In the genomic region with DNA sequence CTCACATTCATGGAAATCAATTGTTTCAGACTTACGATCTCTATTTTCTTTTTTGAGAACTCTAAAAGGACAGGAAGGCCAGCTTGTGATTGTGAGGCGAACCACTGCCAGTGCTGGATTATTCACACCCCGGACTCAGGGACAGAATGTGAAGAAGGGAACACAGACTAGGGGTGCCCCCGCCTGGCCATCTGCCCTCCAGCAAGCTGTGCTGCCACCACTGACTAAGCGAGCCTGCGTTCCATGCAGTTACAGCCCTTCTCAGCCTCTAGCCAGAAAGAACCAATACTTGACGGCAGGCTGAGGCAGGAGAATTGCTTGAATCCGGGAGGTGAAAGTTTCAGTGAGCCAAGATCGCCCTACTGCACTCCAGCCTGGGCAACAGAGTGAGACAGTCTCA, we compare ENCODE assay signal across 9 cellular contexts. TPM values are rescaled to one million over a fixed set of nuclear protein-coding genes. Genes with fewer than 3 reads are reported as not detected.
DNase-seq lines count a peak whose midpoint lies in the region; ATAC-seq and TF ChIP-seq lines count a peak whose summit lies in the region.
"Had no signal": no experiment of that assay in that cellular context is flagged by ENCODE, and none has a peak within 500 bp of the region (broad histone marks: within the 10 kb centered on the region; RNA-seq: fewer than 3 reads in every experiment).

No MANE protein-coding gene starts in this region.

- DNase-seq in ELR (ENCODE audit: low read depth) (peak; percentile 63), amniotic epithelial cell (ENCODE audit: low read depth) (peak; percentile 49), mesenchymal stem cell (peak; percentile 50), amniotic stem cell (lab: John Stamatoyannopoulos, UW) (no peak), spleen (no peak)
- peak; percentile 14 for DNase-seq in Jurkat, Clone E6-1 (ENCODE audit: low read depth, low spot score)

- H3K27ac ChIP-seq in mesenchymal stem cell (ENCODE audit: low read length, poor library complexity, severe bottlenecking) = no peak overlapping the region
- no peak overlapping the region for H3K27ac ChIP-seq in spleen
- H3K27ac ChIP-seq: parathyroid adenoma had no signal

- H3K36me3 ChIP-seq in mesenchymal stem cell (ENCODE audit: control insufficient read depth in 1 of 2, insufficient read depth in 2 of 2, low read depth in 1 of 2, low read length in 2 of 2) (peaks cover 21 to 40% of the 10 kb centered on the region in 2 experiments), spleen (peaks cover 0 to 43% (median 39%) of the 10 kb centered on the region in 6 donors)

- no peak overlapping the region for H2BK15ac ChIP-seq in mesenchymal stem cell (ENCODE audit: low read depth, poor library complexity, severe bottlenecking)

- H3K14ac ChIP-seq in mesenchymal stem cell (ENCODE audit: low read length in 2 of 2) = no peak overlapping the region

- intact Hi-C loops in spleen (cut with DNase I; ENCODE audit: low total_unique reads) = no loop called here

- no peak overlapping the region for H3K18ac ChIP-seq in mesenchymal stem cell (ENCODE audit: low read depth in 1 of 2, low read length in 2 of 2)

- H3K4me1 ChIP-seq in mesenchymal stem cell (ENCODE audit: control insufficient read depth, insufficient read depth, low read depth, low read length) = peaks cover 14% of the 10 kb centered on the region
- peaks cover 21 to 56% (median 40%) of the 10 kb centered on the region in 6 donors for H3K4me1 ChIP-seq in spleen

- no peak overlapping the region for H4K91ac ChIP-seq in mesenchymal stem cell (ENCODE audit: low read length)

- peak overlapping the region; percentile 38 for H3K9ac ChIP-seq in mesenchymal stem cell (ENCODE audit: low read length)
- H3K9ac ChIP-seq: parathyroid adenoma had no signal

- H4K8ac ChIP-seq in mesenchymal stem cell (ENCODE audit: low read length) = no peak overlapping the region

- no peaks in the 10 kb centered on the region for H3K9me3 ChIP-seq in mesenchymal stem cell (ENCODE audit: control insufficient read depth, low read length)
- H3K9me3 ChIP-seq in spleen = no peaks in the 10 kb centered on the region

- H2AFZ ChIP-seq in mesenchymal stem cell (ENCODE audit: low read depth, low read length) = no peak overlapping the region
- H2AFZ ChIP-seq: parathyroid adenoma had no signal

- no peak for TF ChIP-seq CTCF in spleen (IDR thresholded peaks at IDR 0.05 in 8 of 11, conservative IDR thresholded peaks at IDR 0.05 in 3 of 11)

- TF ChIP-seq POLR2A in spleen (IDR thresholded peaks at IDR 0.05) = no peak

- H2BK120ac ChIP-seq in mesenchymal stem cell (ENCODE audit: low read depth, low read length) = no peak overlapping the region

- H2AK5ac ChIP-seq in mesenchymal stem cell (ENCODE audit: low read length, severe bottlenecking) = no peak overlapping the region

- WGBS in mesenchymal stem cell = 61% methylated on average over 9 of the region's 9 CpGs
- 55 to 86% (median 81%) methylated on average over 9 of the region's 9 CpGs for whole genome bisulfite sequencing in spleen, 5 donors

- H2BK5ac ChIP-seq in mesenchymal stem cell (ENCODE audit: low read depth, low read length, poor library complexity, severe bottlenecking) = no peak overlapping the region

- ATAC-seq in GM18519 (IDR thresholded peaks at IDR 0.05; ENCODE audit: low FRiP score, unreplicated experiment) (no peak), GM21576 (IDR thresholded peaks at IDR 0.05; ENCODE audit: unreplicated experiment) (no peak)

- H3K23ac ChIP-seq in mesenchymal stem cell (ENCODE audit: low read length in 2 of 2) = peak overlapping the region in 1 of 2 experiments; percentile 56

- no peak overlapping the region for H2BK12ac ChIP-seq in mesenchymal stem cell (ENCODE audit: low read length in 2 of 2)

- no peak overlapping the region for H3K4me3 ChIP-seq in Jurkat, Clone E6-1 (ENCODE audit: low read length)
- H3K4me3 ChIP-seq in mesenchymal stem cell (ENCODE audit: insufficient read depth in 1 of 2, low read depth in 1 of 2, low read length in 2 of 2) (no peak overlapping the region), spleen (no peak overlapping the region)

- H3K27me3 ChIP-seq in mesenchymal stem cell (ENCODE audit: control insufficient read depth in 1 of 2, insufficient read depth in 1 of 2, low read length in 2 of 2) = no peaks in the 10 kb centered on the region
- H3K27me3 ChIP-seq in spleen (replicated peaks in 1 of 7) = no peaks in the 10 kb centered on the region

- H3K79me1 ChIP-seq in mesenchymal stem cell (replicated peaks; ENCODE audit: low read length, poor library complexity, severe bottlenecking) = peaks cover 36% of the 10 kb centered on the region

- no peak overlapping the region for H3K4me2 ChIP-seq in mesenchymal stem cell (ENCODE audit: low read length, poor library complexity, severe bottlenecking)

- H3K4ac ChIP-seq in mesenchymal stem cell (ENCODE audit: low read depth in 1 of 2, low read length in 2 of 2) = peak overlapping the region in 1 of 2 experiments; percentile 29

RNA-seq across cellular contexts. Expression of a gene that starts 2.8 kb away (rescaled TPM):
- polyA plus RNA-seq in Jurkat, Clone E6-1 (2012; ENCODE audit: insufficient read depth, insufficient read length) = 98.4 TPM
- polyA plus RNA-seq in mesenchymal stem cell (2013, experiment 1 of 2) = 26.1 TPM
- 26.5 TPM for polyA plus RNA-seq in mesenchymal stem cell (2013, experiment 2 of 2)
- total RNA-seq in spleen = 10 to 100 TPM; 42.4 to 60.4 (median 49.1) TPM
- polyA plus RNA-seq in spleen = 10 to 100 TPM; 33.6 to 76.6 (median 41.0) TPM

RNA-seq across cellular contexts. Expression of a gene that starts 3.2 kb away (rescaled TPM):
- 15.1 TPM for polyA plus RNA-seq in Jurkat, Clone E6-1 (2012; ENCODE audit: insufficient read depth, insufficient read length)
- polyA plus RNA-seq in mesenchymal stem cell (2013, experiment 1 of 2) = 44.9 TPM
- polyA plus RNA-seq in mesenchymal stem cell (2013, experiment 2 of 2) = 44.5 TPM
- 10 to 100 TPM in 6 of 7 donors, 1 to 10 TPM in 1; 9.5 to 34.9 (median 17.7) TPM for total RNA-seq in spleen
- polyA plus RNA-seq in spleen = 10 to 100 TPM; 13.8 to 23.1 (median 15.4) TPM

RNA-seq across cellular contexts. Expression of a gene that starts 30.3 kb away (rescaled TPM):
- not detected for polyA plus RNA-seq in Jurkat, Clone E6-1 (2012; ENCODE audit: insufficient read depth, insufficient read length)
- polyA plus RNA-seq in mesenchymal stem cell (2013, experiment 1 of 2) = not detected
- not detected for polyA plus RNA-seq in mesenchymal stem cell (2013, experiment 2 of 2)
- under 1 TPM in 5 of 7 donors, not detected in 2; 0.21 to 0.63 (median 0.39) TPM for total RNA-seq in spleen
- polyA plus RNA-seq in spleen = under 1 TPM; 0.14 to 0.19 (median 0.17) TPM

RNA-seq across cellular contexts. Expression of a gene that starts 41.1 kb away (rescaled TPM):
- 95.9 TPM for polyA plus RNA-seq in Jurkat, Clone E6-1 (2012; ENCODE audit: insufficient read depth, insufficient read length)
- polyA plus RNA-seq in mesenchymal stem cell (2013, experiment 1 of 2) = 34.4 TPM
- polyA plus RNA-seq in mesenchymal stem cell (2013, experiment 2 of 2) = 35.3 TPM
- 100 to 1,000 TPM in 1 of 7 donors, 10 to 100 TPM in 6; 37.5 to 103 (median 44.6) TPM for total RNA-seq in spleen
- polyA plus RNA-seq in spleen = 10 to 100 TPM; 61.9 to 84.3 (median 79.3) TPM

RNA-seq across cellular contexts. Expression of a gene that starts 41.5 kb away (rescaled TPM):
- 32.5 TPM for polyA plus RNA-seq in Jurkat, Clone E6-1 (2012; ENCODE audit: insufficient read depth, insufficient read length)
- 15.8 TPM for polyA plus RNA-seq in mesenchymal stem cell (2013, experiment 1 of 2)
- polyA plus RNA-seq in mesenchymal stem cell (2013, experiment 2 of 2) = 14.9 TPM
- total RNA-seq in spleen = 100 to 1,000 TPM in 2 of 7 donors, 10 to 100 TPM in 5; 41.4 to 114 (median 65.3) TPM
- polyA plus RNA-seq in spleen = 100 to 1,000 TPM; 111 to 266 (median 204) TPM

Comparison
In these comparisons a context has a peak if more than half of its experiments do, and no peak if none do; other contexts are left out.
1. DNase-seq: peak in ELR (single experiment), Jurkat, Clone E6-1 (single experiment), amniotic epithelial cell (single experiment) and mesenchymal stem cell (single experiment); none in amniotic stem cell (single experiment) and spleen (single experiment).